ENCODE assay signal across 11 cellular contexts in genomic region chr1:66438062-66438970, GRCh38.
DNase-seq lines count a peak whose midpoint lies in the region; ATAC-seq and TF ChIP-seq lines count a peak whose summit lies in the region.
"Had no signal": no experiment of that assay in that cellular context is flagged by ENCODE, and none has a peak within 500 bp of the region (broad histone marks: within the 10 kb centered on the region; RNA-seq: fewer than 3 reads in every experiment).

No MANE protein-coding gene starts in this region.

- H3K14ac ChIP-seq in IMR-90 (replicated peaks; ENCODE audit: low read depth, low read length): peak overlapping the region; percentile 77

- peak overlapping the region; percentile 44; the same call in 1 of the 2 replicates for H2AK5ac ChIP-seq in IMR-90 (ENCODE audit: low read depth, low read length)

- peak overlapping the region; percentile 35 for H3K27ac Mint-ChIP-seq in MCF 10A (ENCODE audit: low read depth, unreplicated experiment)
- peak overlapping the region; percentile 69 for H3K27ac Mint-ChIP-seq in activated T-helper 1 cell treated with anti-CD3 and anti-CD28 coated beads, Interleukin-12 subunit alpha, Interleukin-12 subunit beta, Interleukin-2, Interleukin-4 antibody, amounts not matched to agents 30 ng/mL and 10 ng/mL and 1 ng/mL, durations not matched to agents 14 hours and 24 hours and 36 hours

- H3K4me1 Mint-ChIP-seq in MCF 10A (ENCODE audit: insufficient read depth, unreplicated experiment): peaks cover 27% of the 10 kb centered on the region
- H3K4me1 Mint-ChIP-seq in activated T-helper 1 cell treated with anti-CD3 and anti-CD28 coated beads, Interleukin-12 subunit alpha, Interleukin-12 subunit beta, Interleukin-2, Interleukin-4 antibody, amounts not matched to agents 30 ng/mL and 10 ng/mL and 1 ng/mL, durations not matched to agents 14 hours and 24 hours and 36 hours (ENCODE audit: low read depth): peaks cover 46% of the 10 kb centered on the region

- H3K36me3 ChIP-seq in breast epithelium (no peaks in the 10 kb centered on the region), IMR-90 (ENCODE audit: control insufficient read depth, insufficient read depth, low read length) (no peaks in the 10 kb centered on the region), upper lobe of left lung (no peaks in the 10 kb centered on the region)

- POLR2A ChIA-PET in MCF 10A (lab: Yijun Ruan, JAX) (interaction anchor here (0.5 to 3.4 kb wide), 6 partner anchors 7 to 177 kb away, joined by 3 to 43 read pairs (median 13); no protein-coding TSS in a partner anchor), IMR-90 (lab: Charles Lee; ENCODE audit: unreplicated experiment) (no interaction called here)

- peak overlapping the region; percentile 74 for H2BK120ac ChIP-seq in IMR-90 (ENCODE audit: low read depth, low read length)

- H3K27ac ChIP-seq in breast epithelium (no peak overlapping the region), IMR-90 (ENCODE audit: insufficient read depth, low read length) (peak overlapping the region; percentile 49), upper lobe of left lung (peak overlapping the region; percentile 11 to 64 (median 30)), dorsolateral prefrontal cortex (no peak overlapping the region)
- H3K27ac ChIP-seq: C4-2B had no signal

- peaks cover 13% of the 10 kb centered on the region for H3K9me1 ChIP-seq in IMR-90 (ENCODE audit: insufficient read depth, low read length)

- TF ChIP-seq CTCF in MCF 10A (IDR thresholded peaks at IDR 0.05; ENCODE audit: unreplicated experiment) (no peak), breast epithelium (IDR thresholded peaks at IDR 0.05) (no peak), IMR-90 (conservative IDR thresholded peaks at IDR 0.05; ENCODE audit: low read depth, low read length) (no peak), upper lobe of left lung (IDR thresholded peaks at IDR 0.05) (no peak), dorsolateral prefrontal cortex (IDR thresholded peaks at IDR 0.05 in 54 of 56, conservative IDR thresholded peaks at IDR 0.05 in 2 of 56; ENCODE audit: low read depth in 1 of 56, partially characterized antibody in 56 of 56) (no peak)

- H3K4me3 ChIP-seq in breast epithelium (no peak overlapping the region), IMR-90 (ENCODE audit: insufficient read depth, low read depth, low read length) (no peak overlapping the region), upper lobe of left lung (no peak overlapping the region), dorsolateral prefrontal cortex (no peak overlapping the region)

- in situ Hi-C loops in IMR-90 (cut with MboI; ENCODE audit: low sequenced_read_pairs): loop anchor here (5.0 kb wide), 1 partner anchor 181 kb away; no protein-coding TSS in a partner anchor

- H3K56ac ChIP-seq in IMR-90 (ENCODE audit: extremely low read depth, insufficient read depth, low read length): no peak overlapping the region

- TF ChIP-seq POLR2A in breast epithelium (IDR thresholded peaks at IDR 0.05): no peak
- no peak for TF ChIP-seq POLR2A in IMR-90 (IDR thresholded peaks at IDR 0.05; ENCODE audit: low read depth, low read length)
- TF ChIP-seq POLR2A in upper lobe of left lung (IDR thresholded peaks at IDR 0.05): no peak

- H3K9me3 ChIP-seq in breast epithelium (no peaks in the 10 kb centered on the region), IMR-90 (ENCODE audit: control insufficient read depth, insufficient read depth, low read length) (no peaks in the 10 kb centered on the region), upper lobe of left lung (no peaks in the 10 kb centered on the region)

- no peaks in the 10 kb centered on the region for H4K20me1 ChIP-seq in IMR-90 (ENCODE audit: insufficient read depth, low read length)

- ATAC-seq in IMR-90 (ENCODE audit: low read depth) (peak; percentile 15; the same call in 1 of the 2 replicates), upper lobe of left lung (ENCODE audit: low FRiP score in 2 of 2) (no peak), GM19463 (IDR thresholded peaks at IDR 0.05; ENCODE audit: unreplicated experiment) (no peak)
- ATAC-seq: Right ventricle myocardium inferior had no signal

- H4K5ac ChIP-seq in IMR-90 (ENCODE audit: low read depth, low read length): peak overlapping the region; percentile 53; the same call in 1 of the 2 replicates

- H2BK15ac ChIP-seq in IMR-90 (ENCODE audit: low read depth, low read length): peak overlapping the region; percentile 9; the same call in 1 of the 3 replicates

- H3K23ac ChIP-seq in IMR-90 (ENCODE audit: low read depth, low read length): no peak overlapping the region

- intact Hi-C loops in MCF 10A (cut with micrococcal nuclease): no loop called here
- intact Hi-C loops in breast epithelium (cut with DNase I; ENCODE audit: low total_unique reads): no loop called here
- intact Hi-C loops in IMR-90 (cut with micrococcal nuclease): loop anchor here (2.0 to 5.0 kb wide), 2 partner anchors 68 to 86 kb away; no protein-coding TSS in a partner anchor
- intact Hi-C loops in activated T-helper 1 cell treated with anti-CD3 and anti-CD28 coated beads, Interleukin-12 subunit alpha, Interleukin-12 subunit beta, Interleukin-2, Interleukin-4 antibody, amounts not matched to agents 30 ng/mL and 10 ng/mL and 1 ng/mL, durations not matched to agents 14 hours and 24 hours and 36 hours (cut with micrococcal nuclease): loop anchor here (5.0 kb wide), 1 partner anchor 734 kb away; no protein-coding TSS in a partner anchor
- intact Hi-C loops in dorsolateral prefrontal cortex (cut with DNase I): no loop called here

- no peaks in the 10 kb centered on the region for H3K79me1 ChIP-seq in IMR-90 (ENCODE audit: low read depth in 1 of 2, low read length in 2 of 2)

- no peak for TF ChIP-seq RAD21 in IMR-90 (IDR thresholded peaks at IDR 0.05; ENCODE audit: low read length)

- peak overlapping the region; percentile 84 for H2BK5ac ChIP-seq in IMR-90 (ENCODE audit: low read depth, low read length, poor library complexity, severe bottlenecking)

- peak overlapping the region; percentile 23 to 75; a peak in 3 of 4 replicates for H4K8ac ChIP-seq in IMR-90 (ENCODE audit: low read depth in 2 of 2, low read length in 2 of 2)

- DNase-seq in MCF 10A (ENCODE audit: unreplicated experiment) (no peak), breast epithelium (ENCODE audit: low spot score in 2 of 2) (no peak), IMR-90 (no peak), upper lobe of left lung (no peak), GDM1 (lab: John Stamatoyannopoulos, UW) (no peak), dorsolateral prefrontal cortex (no peak)
- no peak for DNase-seq in activated T-helper 1 cell treated with anti-CD3 and anti-CD28 coated beads, Interleukin-12 subunit alpha, Interleukin-12 subunit beta, Interleukin-2, Interleukin-4 antibody, amounts not matched to agents 30 ng/mL and 10 ng/mL and 1 ng/mL, durations not matched to agents 14 hours and 24 hours and 36 hours (ENCODE audit: low spot score)
- DNase-seq: NCI-H1092 treated with DMSO at 0.1 percent for 48 hours had no signal

- peak overlapping the region; percentile 67; the same call in 1 of the 2 replicates for H4K91ac ChIP-seq in IMR-90 (ENCODE audit: insufficient read depth, low read depth, low read length)

- no peak overlapping the region for H3K4me3 Mint-ChIP-seq in MCF 10A (ENCODE audit: unreplicated experiment)
- peak overlapping the region; percentile 8 for H3K4me3 Mint-ChIP-seq in activated T-helper 1 cell treated with anti-CD3 and anti-CD28 coated beads, Interleukin-12 subunit alpha, Interleukin-12 subunit beta, Interleukin-2, Interleukin-4 antibody, amounts not matched to agents 30 ng/mL and 10 ng/mL and 1 ng/mL, durations not matched to agents 14 hours and 24 hours and 36 hours

- H3K4ac ChIP-seq in IMR-90 (ENCODE audit: low read depth, low read length): peak overlapping the region; percentile 47; the same call in 1 of the 2 replicates

- no peaks in the 10 kb centered on the region for H3K27me3 Mint-ChIP-seq in MCF 10A (ENCODE audit: insufficient read depth, unreplicated experiment)
- no peaks in the 10 kb centered on the region for H3K27me3 Mint-ChIP-seq in activated T-helper 1 cell treated with anti-CD3 and anti-CD28 coated beads, Interleukin-12 subunit alpha, Interleukin-12 subunit beta, Interleukin-2, Interleukin-4 antibody, amounts not matched to agents 30 ng/mL and 10 ng/mL and 1 ng/mL, durations not matched to agents 14 hours and 24 hours and 36 hours (ENCODE audit: insufficient read depth)

- H3K36me3 Mint-ChIP-seq in MCF 10A (ENCODE audit: insufficient read depth, unreplicated experiment): no peaks in the 10 kb centered on the region
- H3K36me3 Mint-ChIP-seq in activated T-helper 1 cell treated with anti-CD3 and anti-CD28 coated beads, Interleukin-12 subunit alpha, Interleukin-12 subunit beta, Interleukin-2, Interleukin-4 antibody, amounts not matched to agents 30 ng/mL and 10 ng/mL and 1 ng/mL, durations not matched to agents 14 hours and 24 hours and 36 hours (ENCODE audit: low read depth): peaks cover 5% of the 10 kb centered on the region

- dilution Hi-C loops in IMR-90 (cut with HindIII; ENCODE audit: low sequenced_read_pairs, unreplicated experiment): no loop called here

- H2AK9ac ChIP-seq in IMR-90 (replicated peaks; ENCODE audit: low read depth, low read length, poor library complexity): no peak overlapping the region

- H3K4me1 ChIP-seq in breast epithelium: no peaks in the 10 kb centered on the region
- H3K4me1 ChIP-seq in IMR-90 (ENCODE audit: control insufficient read depth, insufficient read depth, low read length): peaks cover 5% of the 10 kb centered on the region
- peaks cover 0 to 11% (median 7%) of the 10 kb centered on the region in 4 donors for H3K4me1 ChIP-seq in upper lobe of left lung

- CTCF ChIA-PET in MCF 10A (lab: Yijun Ruan, JAX): interaction anchor here (0.6 to 7.0 kb wide), 17 partner anchors 8 to 479 kb away, joined by 3 to 74 read pairs (median 13); no protein-coding TSS in a partner anchor
- CTCF ChIA-PET in IMR-90 (lab: Yijun Ruan, JAX): interaction anchor here (1.2 to 3.1 kb wide), 2 partner anchors 8 to 66 kb away, joined by 3 to 20 read pairs; no protein-coding TSS in a partner anchor

- no peaks in the 10 kb centered on the region for H3K9me3 Mint-ChIP-seq in MCF 10A (ENCODE audit: unreplicated experiment)
- peaks cover 4% of the 10 kb centered on the region for H3K9me3 Mint-ChIP-seq in activated T-helper 1 cell treated with anti-CD3 and anti-CD28 coated beads, Interleukin-12 subunit alpha, Interleukin-12 subunit beta, Interleukin-2, Interleukin-4 antibody, amounts not matched to agents 30 ng/mL and 10 ng/mL and 1 ng/mL, durations not matched to agents 14 hours and 24 hours and 36 hours

- no TSS peak for BruUV-seq in MCF 10A (replicated peaks; lab: Mats Ljungman, UMichigan)
- BruUV-seq in IMR-90 (replicated peaks; lab: Mats Ljungman, UMichigan): no TSS peak

- H2AFZ ChIP-seq in IMR-90 (replicated peaks; ENCODE audit: low read length, poor library complexity): no peak overlapping the region

- WGBS in IMR-90 (ENCODE audit: extremely low coverage in 2 of 2, insufficient read length in 1 of 2), 2 experiments: no CpG with 5 or more reads among the region's 9 CpGs
- WGBS in upper lobe of left lung, 2 donors: 72 to 73% methylated on average over 9 of the region's 9 CpGs

- no peak for TF ChIP-seq EP300 in upper lobe of left lung (IDR thresholded peaks at IDR 0.05)

- peak overlapping the region; percentile 70 for H2BK20ac ChIP-seq in IMR-90 (ENCODE audit: low read depth, low read length)

- H3K27me3 ChIP-seq in breast epithelium: no peaks in the 10 kb centered on the region
- no peaks in the 10 kb centered on the region for H3K27me3 ChIP-seq in IMR-90 (ENCODE audit: control insufficient read depth, insufficient read depth, low read length)
- no peaks in the 10 kb centered on the region for H3K27me3 ChIP-seq in upper lobe of left lung
- H3K27me3 ChIP-seq in dorsolateral prefrontal cortex: no peaks in the 10 kb centered on the region

- peak overlapping the region; percentile 93 for H3K18ac ChIP-seq in IMR-90 (ENCODE audit: low read depth, low read length)

- peak overlapping the region; percentile 19; the same call in 1 of the 2 replicates for H3K4me2 ChIP-seq in IMR-90 (ENCODE audit: low read depth, low read length)

- no peak overlapping the region for H3K9ac ChIP-seq in IMR-90 (ENCODE audit: low read depth, low read length)

Comparison
In these comparisons a context has a peak if more than half of its experiments do, and no peak if none do; other contexts are left out.
1. H3K27ac ChIP-seq: peak in IMR-90 (single experiment) and upper lobe of left lung (4 of 4); none in breast epithelium (0 of 2) and dorsolateral prefrontal cortex (0 of 59).
2. intact Hi-C loops: an anchor here in IMR-90 (2.0 to 5.0 kb wide) and activated T-helper 1 cell treated with anti-CD3 and anti-CD28 coated beads, Interleukin-12 subunit alpha, Interleukin-12 subunit beta, Interleukin-2, Interleukin-4 antibody, amounts not matched to agents 30 ng/mL and 10 ng/mL and 1 ng/mL, durations not matched to agents 14 hours and 24 hours and 36 hours (5.0 kb wide); none called in MCF 10A, breast epithelium and dorsolateral prefrontal cortex.